21 cellular contexts compared by ENCODE assay signal in the genomic region with DNA sequence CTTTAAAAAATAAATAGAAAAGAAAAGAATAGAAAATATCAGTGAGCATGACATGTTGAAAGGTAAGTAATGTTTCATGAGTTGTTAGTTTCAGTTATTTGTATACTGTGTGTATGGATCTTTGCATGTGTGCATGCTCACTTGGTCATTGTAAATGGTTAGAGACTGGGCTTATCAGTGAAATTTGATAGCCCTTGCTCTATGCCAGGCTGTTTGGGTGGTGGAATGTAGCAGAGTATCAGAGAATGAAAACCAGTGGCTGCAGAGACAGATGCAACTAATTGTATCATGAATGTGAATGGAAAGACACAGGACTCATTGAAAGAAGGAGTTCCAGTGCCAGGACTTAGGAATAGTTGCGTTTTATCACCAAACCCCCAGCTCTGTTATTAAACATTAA. TPM values are rescaled to one million over a fixed set of nuclear protein-coding genes. Genes with fewer than 3 reads are reported as not detected.
DNase-seq lines count a peak whose midpoint lies in the region; TF ChIP-seq lines count a peak whose summit lies in the region.
"Had no signal": no experiment of that assay in that cellular context is flagged by ENCODE, and none has a peak within 500 bp of the region (broad histone marks: within the 10 kb centered on the region; RNA-seq: fewer than 3 reads in every experiment).

No MANE protein-coding gene starts in this region.

- no peaks in the 10 kb centered on the region for H3K27me3 Mint-ChIP-seq in MCF 10A (ENCODE audit: insufficient read depth, unreplicated experiment)

- no peaks in the 10 kb centered on the region for H3K9me3 ChIP-seq in smooth muscle cell (replicated peaks; ENCODE audit: low read depth)

- H3K9me3 Mint-ChIP-seq in MCF 10A (ENCODE audit: unreplicated experiment) = no peaks in the 10 kb centered on the region

- no peak overlapping the region for H3K27ac Mint-ChIP-seq in MCF 10A (ENCODE audit: low read depth, unreplicated experiment)
- H3K27ac Mint-ChIP-seq: GM23338 had no signal

- H2AFZ ChIP-seq in smooth muscle cell (ENCODE audit: low read depth) = peak overlapping the region; percentile 33
- H2AFZ ChIP-seq: GM23338 had no signal

- CTCF ChIA-PET in MCF 10A (lab: Yijun Ruan, JAX) = interaction anchor here (0.6 kb wide), 1 partner anchor 28 kb away, joined by 4 read pairs; no protein-coding TSS in a partner anchor

- TF ChIP-seq CTCF in smooth muscle cell (IDR thresholded peaks at IDR 0.05; ENCODE audit: borderline replicate concordance, insufficient read depth, poor library complexity, severe bottlenecking) = no peak
- no peak for TF ChIP-seq CTCF in MCF 10A (IDR thresholded peaks at IDR 0.05; ENCODE audit: unreplicated experiment)

- BruUV-seq in MCF 10A (replicated peaks; lab: Mats Ljungman, UMichigan) = no TSS peak

- WGBS in smooth muscle cell (ENCODE audit: low lambda C conversion rate) = 61% methylated on average over 1 of the region's 1 CpG

- H3K4me1 Mint-ChIP-seq in MCF 10A (ENCODE audit: insufficient read depth, unreplicated experiment) = peaks cover 11% of the 10 kb centered on the region

- no peaks in the 10 kb centered on the region for H3K27me3 ChIP-seq in smooth muscle cell (ENCODE audit: low read depth)

- peak overlapping the region; percentile 12 for H3K27ac ChIP-seq in smooth muscle cell (ENCODE audit: low read depth)
- H3K27ac ChIP-seq: 22Rv1, C4-2B had no signal

- no peak overlapping the region for H3K4me3 ChIP-seq in smooth muscle cell
- H3K4me3 ChIP-seq: GM23338 had no signal

- DNase-seq in DMS53 (lab: John Stamatoyannopoulos, UW) (peak; percentile 43), DMS53 treated with DMSO at 0.1 percent for 48 hours (lab: John Stamatoyannopoulos, UW; ENCODE audit: unreplicated experiment) (no peak), amniotic epithelial cell (ENCODE audit: low read depth) (peak; percentile 9), iris pigment epithelial cell (ENCODE audit: low read depth) (peak; percentile 3), smooth muscle cell (lab: John Stamatoyannopoulos, UW; ENCODE audit: unreplicated experiment) (no peak), NCI-H526 (lab: John Stamatoyannopoulos, UW) (no peak), MCF 10A (ENCODE audit: unreplicated experiment) (no peak), NCI-H2196 (lab: John Stamatoyannopoulos, UW; ENCODE audit: unreplicated experiment) (no peak)
- DNase-seq: AML-193; DND-41; NCI-H1105; NCI-H2081; NCI-H2171 treated with DMSO at 0.1 percent for 48 hours; NCI-H748 treated with DMSO at 0.1 percent for 48 hours; NK-92 treated with Interleukin-12 subunit alpha and Interleukin-12 subunit beta, amount 100 ng/mL, for 24 hours; SHP77 treated with DMSO at 0.1 percent for 48 hours had no signal

- no peaks in the 10 kb centered on the region for H3K79me2 ChIP-seq in smooth muscle cell (ENCODE audit: low read depth)

- H3K9ac ChIP-seq in smooth muscle cell (ENCODE audit: low read depth) = no peak overlapping the region

- no peaks in the 10 kb centered on the region for H3K36me3 ChIP-seq in smooth muscle cell (ENCODE audit: low read depth)

- POLR2A ChIA-PET in MCF 10A (lab: Yijun Ruan, JAX) = no interaction called here

- no peaks in the 10 kb centered on the region for H3K4me1 ChIP-seq in smooth muscle cell (ENCODE audit: low read depth)

- H3K4me3 Mint-ChIP-seq in MCF 10A (ENCODE audit: unreplicated experiment) = no peak overlapping the region
- H3K4me3 Mint-ChIP-seq: GM23338 had no signal

- no peak overlapping the region for H3K4me2 ChIP-seq in smooth muscle cell
- H3K4me2 ChIP-seq: GM23338 had no signal

- H4K20me1 ChIP-seq in smooth muscle cell (ENCODE audit: low read depth) = no peaks in the 10 kb centered on the region

- H3F3A ChIP-seq in smooth muscle cell (ENCODE audit: low read depth) = peaks cover 11% of the 10 kb centered on the region

- peaks cover 6% of the 10 kb centered on the region for H3K36me3 Mint-ChIP-seq in MCF 10A (ENCODE audit: insufficient read depth, unreplicated experiment)

- intact Hi-C loops in MCF 10A (cut with micrococcal nuclease) = no loop called here

RNA-seq across cellular contexts. Expression of gene GSTA2, which starts 4.2 kb away (rescaled TPM):
- 0.36 TPM in 1 of 2 replicates, not detected in the other for total RNA-seq in smooth muscle cell
- 0.65 and 1.3 TPM in 2 replicates for polyA plus RNA-seq in smooth muscle cell
- total RNA-seq in MCF 10A (2022) = not detected in 2 replicates
- total RNA-seq: G401, GM23338, NCI-H460 had no signal
- polyA plus RNA-seq: GM23338 had no signal

RNA-seq across cellular contexts. Expression of gene GSTA1, which starts 44.5 kb away (rescaled TPM):
- total RNA-seq in smooth muscle cell (2.1 and 2.2 TPM in 2 replicates), MCF 10A (2022) (not detected in 2 replicates)
- 1.8 and 4.0 TPM in 2 replicates for polyA plus RNA-seq in smooth muscle cell
- total RNA-seq: G401, GM23338, NCI-H460 had no signal
- polyA plus RNA-seq: GM23338 had no signal

Comparison
In these comparisons a context has a peak if more than half of its experiments do, and no peak if none do; other contexts are left out.
1. DNase-seq: peak in DMS53 (single experiment), amniotic epithelial cell (single experiment) and iris pigment epithelial cell (single experiment); none in DMS53 treated with DMSO at 0.1 percent for 48 hours (single experiment), smooth muscle cell (single experiment), NCI-H526 (0 of 2), MCF 10A (single experiment) and NCI-H2196 (single experiment).